9 cellular contexts compared by ENCODE assay signal in genomic region chrX:153829549-153829798, GRCh38. TPM values are rescaled to one million over a fixed set of nuclear protein-coding genes. Genes with fewer than 3 reads are reported as not detected.
DNase-seq lines count a peak whose midpoint lies in the region; ATAC-seq and TF ChIP-seq lines count a peak whose summit lies in the region.
"Had no signal": no experiment of that assay in that cellular context is flagged by ENCODE, and none has a peak within 500 bp of the region (broad histone marks: within the 10 kb centered on the region; RNA-seq: fewer than 3 reads in every experiment).

No MANE protein-coding gene starts in this region.

- peak in 1 of 2 donors; percentile 40 for ATAC-seq in right cardiac atrium
- no peak for ATAC-seq in HG02884 (IDR thresholded peaks at IDR 0.05; ENCODE audit: unreplicated experiment)
- no peak for ATAC-seq in GM18858 (IDR thresholded peaks at IDR 0.05; ENCODE audit: unreplicated experiment)
- ATAC-seq in HG02938 (IDR thresholded peaks at IDR 0.05; ENCODE audit: unreplicated experiment), result no peak

- H4K20me1 ChIP-seq in BLaER1 treated with 17β-estradiol and CSF1 and Interleukin-3, amounts not matched to agents 10 nM and 100 nM, result peaks cover 0 to 14% (median 5%) of the 10 kb centered on the region in 11 experiments; a peak in 6 of 22 replicates

- peaks cover 0 to 7% (median 5%) of the 10 kb centered on the region in 10 experiments; a peak in 8 of 20 replicates for H3K4me1 ChIP-seq in BLaER1 treated with 17β-estradiol and CSF1 and Interleukin-3, amounts not matched to agents 10 nM and 100 nM
- no peaks in the 10 kb centered on the region for H3K4me1 ChIP-seq in SJCRH30
- H3K4me1 ChIP-seq in right cardiac atrium (ENCODE audit: control insufficient read depth, insufficient read depth, low read length), result no peaks in the 10 kb centered on the region

- H3K27ac Mint-ChIP-seq in progenitor cell of endocrine pancreas, result no peak overlapping the region

- peak overlapping the region; percentile 61 to 77 (median 68); a peak in 21 of 22 replicates for H3K4me2 ChIP-seq in BLaER1 treated with 17β-estradiol and CSF1 and Interleukin-3, amounts not matched to agents 10 nM and 100 nM

- TF ChIP-seq CTCF in progenitor cell of endocrine pancreas (IDR thresholded peaks at IDR 0.05; ENCODE audit: unreplicated experiment), result no peak

- 0% methylated on average over 18 of the region's 27 CpGs for WGBS in right cardiac atrium

- no peak overlapping the region for H3K9ac ChIP-seq in BLaER1 treated with 17β-estradiol and CSF1 and Interleukin-3, amounts not matched to agents 10 nM and 100 nM

- H3K9me3 ChIP-seq in BLaER1 treated with 17β-estradiol and CSF1 and Interleukin-3, amounts not matched to agents 10 nM and 100 nM (replicated peaks in 1 of 11), result peaks cover 5 to 75% (median 40%) of the 10 kb centered on the region in 11 experiments; a peak in 18 of 22 replicates
- no peaks in the 10 kb centered on the region for H3K9me3 ChIP-seq in SJCRH30 (replicated peaks)
- H3K9me3 ChIP-seq in right cardiac atrium (ENCODE audit: control insufficient read depth, low read length), result no peaks in the 10 kb centered on the region

- H3K36me3 Mint-ChIP-seq in progenitor cell of endocrine pancreas (ENCODE audit: insufficient read depth), result no peaks in the 10 kb centered on the region

- H3K27me3 ChIP-seq in BLaER1 treated with 17β-estradiol and CSF1 and Interleukin-3, amounts not matched to agents 10 nM and 100 nM, result peaks cover 84 to 99% (median 95%) of the 10 kb centered on the region in 11 experiments
- H3K27me3 ChIP-seq in SJCRH30 (no peaks in the 10 kb centered on the region), right cardiac atrium (ENCODE audit: control insufficient read depth, insufficient read depth) (no peaks in the 10 kb centered on the region)

- H3K9me3 Mint-ChIP-seq in progenitor cell of endocrine pancreas (ENCODE audit: low read depth), result peaks cover 3% of the 10 kb centered on the region

- no peaks in the 10 kb centered on the region for H3K4me1 Mint-ChIP-seq in progenitor cell of endocrine pancreas (ENCODE audit: low read depth)

- no peak overlapping the region for H3K27ac ChIP-seq in BLaER1 treated with 17β-estradiol and CSF1 and Interleukin-3, amounts not matched to agents 10 nM and 100 nM
- H3K27ac ChIP-seq in SJCRH30 (no peak overlapping the region), right cardiac atrium (ENCODE audit: low read length) (no peak overlapping the region)

- no peaks in the 10 kb centered on the region for H3K36me3 ChIP-seq in BLaER1 treated with 17β-estradiol and CSF1 and Interleukin-3, amounts not matched to agents 10 nM and 100 nM
- H3K36me3 ChIP-seq in SJCRH30, result no peaks in the 10 kb centered on the region

- H3K4me3 Mint-ChIP-seq in progenitor cell of endocrine pancreas (ENCODE audit: low read depth), result peak overlapping the region; percentile 31

- intact Hi-C loops in right cardiac atrium (cut with DNase I), result no loop called here

- DNase-seq in SJCRH30 (no peak), right cardiac atrium (no peak), progenitor cell of endocrine pancreas (ENCODE audit: low spot score, unreplicated experiment) (no peak)
- DNase-seq in activated CD4-positive, CD25-positive, alpha-beta regulatory T cell treated with anti-CD3 and anti-CD28 coated beads, Interleukin-2, amount 50 U/mL, for 72 hours, result no peak
- DNase-seq: NCI-H2171 treated with DMSO at 0.1 percent for 48 hours had no signal

- H3K27me3 Mint-ChIP-seq in progenitor cell of endocrine pancreas, result peaks cover 57% of the 10 kb centered on the region

- H3K4me3 ChIP-seq in BLaER1 treated with 17β-estradiol and CSF1 and Interleukin-3, amounts not matched to agents 10 nM and 100 nM, result peak overlapping the region; percentile 40 to 69 (median 56); a peak in 15 of 20 replicates
- H3K4me3 ChIP-seq in SJCRH30, result peak overlapping the region; percentile 56
- H3K4me3 ChIP-seq in right cardiac atrium (ENCODE audit: low read length), result peak overlapping the region; percentile 85

RNA-seq across cellular contexts. Expression of gene PDZD4, which starts 0.9 kb away (rescaled TPM):
- total RNA-seq in SJCRH30 (2014; rRNA removed; shearing (Covaris generic)), result 7.1 and 9.1 TPM in 2 replicates
- total RNA-seq in right cardiac atrium (1 to 10 TPM; 3.6 to 6.9 (median 5.4) TPM), progenitor cell of endocrine pancreas (4.5 and 4.8 TPM in 2 replicates)
- 4.1 TPM for polyA plus RNA-seq in right cardiac atrium

RNA-seq across cellular contexts. Expression of gene SSR4, which starts 35.0 kb away (rescaled TPM):
- 131 and 177 TPM in 2 replicates for total RNA-seq in SJCRH30 (2014; rRNA removed; shearing (Covaris generic))
- 100 to 1,000 TPM; 162 to 208 (median 193) TPM for total RNA-seq in right cardiac atrium
- polyA plus RNA-seq in right cardiac atrium, result 336 TPM
- total RNA-seq in progenitor cell of endocrine pancreas, result 243 and 248 TPM in 2 replicates

RNA-seq across cellular contexts. Expression of gene IDH3G, which starts 35.3 kb away (rescaled TPM):
- total RNA-seq in SJCRH30 (2014; rRNA removed; shearing (Covaris generic)), result 34.3 and 35.0 TPM in 2 replicates
- total RNA-seq in right cardiac atrium, result 10 to 100 TPM; 60.6 to 68.6 (median 66.6) TPM
- 66.9 TPM for polyA plus RNA-seq in right cardiac atrium
- total RNA-seq in progenitor cell of endocrine pancreas, result 41.5 and 49.5 TPM in 2 replicates

RNA-seq across cellular contexts. Expression of gene SRPK3, which starts 48.6 kb away (rescaled TPM):
- 17.9 and 33.6 TPM in 2 replicates for total RNA-seq in SJCRH30 (2014; rRNA removed; shearing (Covaris generic))
- total RNA-seq in right cardiac atrium, result 10 to 100 TPM; 27.0 to 53.1 (median 39.3) TPM
- 36.5 TPM for polyA plus RNA-seq in right cardiac atrium
- not detected in 2 replicates for total RNA-seq in progenitor cell of endocrine pancreas

RNA-seq across cellular contexts. Expression of gene L1CAM, which starts 56.5 kb away (rescaled TPM):
- total RNA-seq in SJCRH30 (2014; rRNA removed; shearing (Covaris generic)), result 14.2 and 14.7 TPM in 2 replicates
- total RNA-seq in right cardiac atrium, result 10 to 100 TPM in 1 of 4 donors, 1 to 10 TPM in 3; 8.3 to 14.1 (median 9.3) TPM
- polyA plus RNA-seq in right cardiac atrium, result 7.3 TPM
- 1.4 and 2.4 TPM in 2 replicates for total RNA-seq in progenitor cell of endocrine pancreas
